ENCODE assay signal across 8 cellular contexts in the genomic region with DNA sequence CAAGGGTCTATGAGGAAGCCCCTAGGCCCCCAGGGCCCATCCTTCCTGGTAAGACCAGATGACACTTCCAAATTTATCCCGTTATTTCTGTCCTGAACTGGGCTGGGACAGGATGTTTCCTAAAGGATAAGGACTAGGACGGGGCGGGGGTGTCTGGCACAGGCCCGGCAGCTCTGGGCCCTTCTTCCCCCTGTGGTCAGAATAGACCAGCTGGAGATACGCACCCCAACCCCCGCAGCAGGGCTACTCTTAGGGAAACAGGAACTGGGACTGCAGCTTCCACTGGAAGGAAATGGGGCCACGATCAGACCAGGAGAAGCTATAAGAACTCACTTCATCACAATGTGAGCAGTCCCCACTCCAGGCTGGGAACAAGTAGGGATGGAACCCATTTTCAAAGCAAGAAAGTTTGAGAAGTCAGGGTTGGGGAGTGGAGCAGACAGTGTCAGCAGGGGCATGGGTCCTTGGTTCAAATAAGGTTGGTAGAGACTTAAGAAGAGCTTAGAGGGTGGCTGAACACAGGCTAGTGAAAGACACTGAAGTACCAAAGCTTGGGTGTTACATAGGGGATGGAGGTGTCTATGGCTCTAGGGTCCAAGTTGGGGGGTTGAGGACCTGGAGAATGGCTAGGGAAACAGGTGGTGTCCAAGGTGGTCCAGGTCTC. TPM values are rescaled to one million over a fixed set of nuclear protein-coding genes. Genes with fewer than 3 reads are reported as not detected.
DNase-seq lines count a peak whose midpoint lies in the region; ATAC-seq and TF ChIP-seq lines count a peak whose summit lies in the region.

No MANE protein-coding gene starts in this region.

- WGBS in ectodermal cell, 2 experiments: 85 to 88% methylated on average over 7 of the region's 7 CpGs

- no peaks in the 10 kb centered on the region for H3K27me3 ChIP-seq in OCI-LY3 (ENCODE audit: low read depth, low read length)
- no peaks in the 10 kb centered on the region for H3K27me3 ChIP-seq in ectodermal cell (ENCODE audit: control insufficient read depth, insufficient read depth, low read length, poor library complexity, severe bottlenecking)

- peaks cover 24% of the 10 kb centered on the region for H3K36me3 Mint-ChIP-seq in nephron (ENCODE audit: low read depth)

- peak overlapping the region; percentile 86 to 91 (median 86) for H3K4me3 Mint-ChIP-seq in nephron

- peak overlapping the region; percentile 45 for H3K9ac ChIP-seq in OCI-LY3 (ENCODE audit: low read length)

- TF ChIP-seq CTCF in GM10266 (IDR thresholded peaks at IDR 0.05; ENCODE audit: control insufficient read depth, insufficient read depth, low read depth, missing control alignments) (no peak), OCI-LY3 (IDR thresholded peaks at IDR 0.05; ENCODE audit: low read depth, low read length) (no peak), nephron (IDR thresholded peaks at IDR 0.05; ENCODE audit: unreplicated experiment in 3 of 3) (no peak)

- H2AFZ ChIP-seq in OCI-LY3 (ENCODE audit: low read depth, low read length): no peak overlapping the region

- H3K27me3 Mint-ChIP-seq in nephron (ENCODE audit: low read depth): no peaks in the 10 kb centered on the region

- peak; percentile 59 for DNase-seq in GM10266 (ENCODE audit: extremely low spot score)
- DNase-seq in stimulated activated CD4-positive, alpha-beta T cell treated with anti-CD3 and anti-CD28 coated beads, Interleukin-2, amount 100 ng/mL, for 48 hours: no peak
- no peak for DNase-seq in stimulated activated CD4-positive, alpha-beta T cell treated with anti-CD3 and anti-CD28 coated beads, Interleukin-4, amount 100 ng/mL, for 1 hour

- H3K4me1 ChIP-seq in OCI-LY3 (ENCODE audit: low read length) (peaks cover 24% of the 10 kb centered on the region), ectodermal cell (ENCODE audit: control insufficient read depth, insufficient read depth, low read length) (peaks cover 8% of the 10 kb centered on the region)

- peaks cover 23% of the 10 kb centered on the region for H3K79me2 ChIP-seq in OCI-LY3 (ENCODE audit: low read length)

- H3K9me3 ChIP-seq in OCI-LY3 (ENCODE audit: insufficient read depth, low read length) (no peaks in the 10 kb centered on the region), ectodermal cell (ENCODE audit: control insufficient read depth, low read length) (no peaks in the 10 kb centered on the region)

- H3K4me2 ChIP-seq in OCI-LY3 (ENCODE audit: low read length): peak overlapping the region; percentile 79

- H3K9me3 Mint-ChIP-seq in nephron: no peaks in the 10 kb centered on the region

- H3K27ac ChIP-seq in OCI-LY3 (ENCODE audit: low read length) (no peak overlapping the region), ectodermal cell (ENCODE audit: insufficient read depth, low read depth, low read length, poor library complexity, severe bottlenecking) (no peak overlapping the region)

- peaks cover 4% of the 10 kb centered on the region for H4K20me1 ChIP-seq in OCI-LY3 (ENCODE audit: insufficient read depth, low read length)

- peak overlapping the region in 2 of 3 experiments; percentile 39 to 52 for H3K27ac Mint-ChIP-seq in nephron

- H3K36me3 ChIP-seq in OCI-LY3 (replicated peaks; ENCODE audit: low read depth, low read length) (peaks cover 56% of the 10 kb centered on the region), ectodermal cell (ENCODE audit: control insufficient read depth, insufficient read depth, low read length) (peaks cover 59% of the 10 kb centered on the region)

- H3K4me3 ChIP-seq in OCI-LY3 (ENCODE audit: low read length) (peak overlapping the region; percentile 94), ectodermal cell (ENCODE audit: insufficient read depth, low read depth, low read length) (peak overlapping the region; percentile 2)

- peaks cover 39% of the 10 kb centered on the region for H3K4me1 Mint-ChIP-seq in nephron

- ATAC-seq in GM21390 (IDR thresholded peaks at IDR 0.05; ENCODE audit: unreplicated experiment) (no peak), GM21423 (IDR thresholded peaks at IDR 0.05; ENCODE audit: unreplicated experiment) (no peak)

RNA-seq across cellular contexts. Expression of a gene that starts 1.1 kb away (rescaled TPM):
- 39.5 TPM for polyA plus RNA-seq in ectodermal cell (2013, experiment 1 of 4)
- 37.0 TPM for polyA plus RNA-seq in ectodermal cell (2013, experiment 2 of 4)
- polyA plus RNA-seq in ectodermal cell (2013, experiment 3 of 4): 38.5 TPM
- 36.1 TPM for polyA plus RNA-seq in ectodermal cell (2013, experiment 4 of 4)

RNA-seq across cellular contexts. Expression of a gene that starts 21.9 kb away (rescaled TPM):
- polyA plus RNA-seq in ectodermal cell (2013, experiment 1 of 4): 26.0 TPM
- polyA plus RNA-seq in ectodermal cell (2013, experiment 2 of 4): 29.7 TPM
- 18.8 TPM for polyA plus RNA-seq in ectodermal cell (2013, experiment 3 of 4)
- 24.8 TPM for polyA plus RNA-seq in ectodermal cell (2013, experiment 4 of 4)

RNA-seq across cellular contexts. Expression of a gene that starts 32.4 kb away (rescaled TPM):
- polyA plus RNA-seq in ectodermal cell (2013, experiment 1 of 4): 192 TPM
- 190 TPM for polyA plus RNA-seq in ectodermal cell (2013, experiment 2 of 4)
- 178 TPM for polyA plus RNA-seq in ectodermal cell (2013, experiment 3 of 4)
- polyA plus RNA-seq in ectodermal cell (2013, experiment 4 of 4): 214 TPM

RNA-seq across cellular contexts. Expression of a gene that starts 49.4 kb away (rescaled TPM):
- polyA plus RNA-seq in ectodermal cell (2013, experiment 1 of 4): 53.9 TPM
- polyA plus RNA-seq in ectodermal cell (2013, experiment 2 of 4): 53.0 TPM
- 44.9 TPM for polyA plus RNA-seq in ectodermal cell (2013, experiment 3 of 4)
- polyA plus RNA-seq in ectodermal cell (2013, experiment 4 of 4): 51.1 TPM
